ENCODE assay signal across 11 cellular contexts in genomic region chr1:100152271-100152670, GRCh38. TPM values are rescaled to one million over a fixed set of nuclear protein-coding genes. Genes with fewer than 3 reads are reported as not detected.
DNase-seq lines count a peak whose midpoint lies in the region; ATAC-seq lines count a peak whose summit lies in the region.
"Had no signal": no experiment of that assay in that cellular context is flagged by ENCODE, and none has a peak within 500 bp of the region (broad histone marks: within the 10 kb centered on the region; RNA-seq: fewer than 3 reads in every experiment).

No MANE protein-coding gene starts in this region.

- peak; percentile 81 for ATAC-seq in GM18867 (IDR thresholded peaks at IDR 0.05; ENCODE audit: unreplicated experiment)
- ATAC-seq in GM21423 (IDR thresholded peaks at IDR 0.05; ENCODE audit: unreplicated experiment), result peak; percentile 80
- peak; percentile 79 for ATAC-seq in HG03378 (IDR thresholded peaks at IDR 0.05; ENCODE audit: unreplicated experiment)
- no peak for ATAC-seq in left lobe of liver
- ATAC-seq: left cardiac atrium had no signal

- DNase-seq in germinal center (ENCODE audit: low spot score), result peak; percentile 20
- DNase-seq in activated CD4-positive, alpha-beta T cell treated with anti-CD3 and anti-CD28 coated beads, Interleukin-2, amount 50 U/mL, for 4 hours, result no peak
- no peak for DNase-seq in NCI-H128 (lab: John Stamatoyannopoulos, UW; ENCODE audit: unreplicated experiment)
- DNase-seq in UCSD-AML1 (lab: John Stamatoyannopoulos, UW; ENCODE audit: unreplicated experiment), result no peak
- no peak for DNase-seq in left lobe of liver (ENCODE audit: low spot score)
- DNase-seq: DMS53, left cardiac atrium, NCI-H2171 had no signal

RNA-seq across cellular contexts. Expression of gene TRMT13, which starts 19.3 kb away (rescaled TPM):
- 4.9 TPM for total RNA-seq in left lobe of liver

RNA-seq across cellular contexts. Expression of gene SASS6, which starts 19.5 kb away (rescaled TPM):
- total RNA-seq in left lobe of liver, result 0.88 TPM

RNA-seq across cellular contexts. Expression of gene LRRC39, which starts 25.8 kb away (rescaled TPM):
- 0.33 TPM for total RNA-seq in left lobe of liver
